Comparison of ENCODE assay signal across 1 cellular context in the genomic region with DNA sequence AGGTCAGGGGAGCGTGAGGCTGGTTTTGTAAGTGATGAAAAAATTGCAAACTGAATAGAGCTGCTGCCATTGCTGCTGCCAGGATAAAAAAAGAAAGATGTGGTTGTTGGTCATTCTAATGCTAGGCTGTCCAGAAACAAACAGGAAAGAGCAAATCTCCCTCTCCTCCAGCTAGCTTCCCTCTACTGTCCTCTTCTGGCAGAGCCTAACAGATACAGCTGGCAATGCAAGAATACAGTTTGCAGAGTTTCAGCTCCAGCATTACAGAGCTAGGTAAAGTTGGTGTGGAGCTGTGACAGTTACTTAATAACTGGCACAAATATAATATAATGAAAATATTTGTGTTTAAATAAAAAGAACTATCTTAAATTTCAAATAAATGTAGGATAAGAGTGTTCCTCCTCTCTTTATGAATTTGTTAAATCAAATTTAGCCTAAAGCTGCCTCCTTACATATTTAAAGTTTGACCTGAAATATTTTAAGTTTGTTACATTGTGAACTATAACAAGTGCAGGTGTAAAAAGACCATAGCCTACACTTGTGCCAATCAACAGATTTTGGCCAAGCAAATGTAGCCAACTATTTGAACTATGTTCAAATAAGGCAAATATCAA.
TF ChIP-seq lines count a peak whose summit lies in the region.

No MANE protein-coding gene starts in this region.

TF ChIP-seq in HCT116, 20 proteins besides CTCF, POLR2A, EP300 and RAD21:
- TF ChIP-seq, protein P1, sequence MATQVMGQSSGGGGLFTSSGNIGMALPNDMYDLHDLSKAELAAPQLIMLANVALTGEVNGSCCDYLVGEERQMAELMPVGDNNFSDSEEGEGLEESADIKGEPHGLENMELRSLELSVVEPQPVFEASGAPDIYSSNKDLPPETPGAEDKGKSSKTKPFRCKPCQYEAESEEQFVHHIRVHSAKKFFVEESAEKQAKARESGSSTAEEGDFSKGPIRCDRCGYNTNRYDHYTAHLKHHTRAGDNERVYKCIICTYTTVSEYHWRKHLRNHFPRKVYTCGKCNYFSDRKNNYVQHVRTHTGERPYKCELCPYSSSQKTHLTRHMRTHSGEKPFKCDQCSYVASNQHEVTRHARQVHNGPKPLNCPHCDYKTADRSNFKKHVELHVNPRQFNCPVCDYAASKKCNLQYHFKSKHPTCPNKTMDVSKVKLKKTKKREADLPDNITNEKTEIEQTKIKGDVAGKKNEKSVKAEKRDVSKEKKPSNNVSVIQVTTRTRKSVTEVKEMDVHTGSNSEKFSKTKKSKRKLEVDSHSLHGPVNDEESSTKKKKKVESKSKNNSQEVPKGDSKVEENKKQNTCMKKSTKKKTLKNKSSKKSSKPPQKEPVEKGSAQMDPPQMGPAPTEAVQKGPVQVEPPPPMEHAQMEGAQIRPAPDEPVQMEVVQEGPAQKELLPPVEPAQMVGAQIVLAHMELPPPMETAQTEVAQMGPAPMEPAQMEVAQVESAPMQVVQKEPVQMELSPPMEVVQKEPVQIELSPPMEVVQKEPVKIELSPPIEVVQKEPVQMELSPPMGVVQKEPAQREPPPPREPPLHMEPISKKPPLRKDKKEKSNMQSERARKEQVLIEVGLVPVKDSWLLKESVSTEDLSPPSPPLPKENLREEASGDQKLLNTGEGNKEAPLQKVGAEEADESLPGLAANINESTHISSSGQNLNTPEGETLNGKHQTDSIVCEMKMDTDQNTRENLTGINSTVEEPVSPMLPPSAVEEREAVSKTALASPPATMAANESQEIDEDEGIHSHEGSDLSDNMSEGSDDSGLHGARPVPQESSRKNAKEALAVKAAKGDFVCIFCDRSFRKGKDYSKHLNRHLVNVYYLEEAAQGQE (IDR thresholded peaks at IDR 0.05; ENCODE audit: low read depth): no peak
- TF ChIP-seq SRF (IDR thresholded peaks at IDR 0.05; ENCODE audit: low read depth): no peak
- TF ChIP-seq CBX3 (IDR thresholded peaks at IDR 0.05; ENCODE audit: low read depth): no peak
- no peak for TF ChIP-seq CEBPB (IDR thresholded peaks at IDR 0.05; ENCODE audit: low read depth)
- TF ChIP-seq TCF7L2 (IDR thresholded peaks at IDR 0.05; ENCODE audit: borderline replicate concordance, extremely low read depth, insufficient read depth, insufficient read length): no peak
- TF ChIP-seq FOSL1 (IDR thresholded peaks at IDR 0.05; ENCODE audit: low read depth): no peak
- TF ChIP-seq YY1 (IDR thresholded peaks at IDR 0.05; ENCODE audit: extremely low read depth, insufficient replicate concordance, low read depth, low read length): no peak
- TF ChIP-seq POLR2AphosphoS5 (IDR thresholded peaks at IDR 0.05; ENCODE audit: low read depth, low read length): no peak
- no peak for TF ChIP-seq ELF1 (IDR thresholded peaks at IDR 0.05; ENCODE audit: borderline replicate concordance, low read depth)
- TF ChIP-seq ZNF274 (IDR thresholded peaks at IDR 0.05; ENCODE audit: low read depth, low read length): no peak
- TF ChIP-seq, protein P2, sequence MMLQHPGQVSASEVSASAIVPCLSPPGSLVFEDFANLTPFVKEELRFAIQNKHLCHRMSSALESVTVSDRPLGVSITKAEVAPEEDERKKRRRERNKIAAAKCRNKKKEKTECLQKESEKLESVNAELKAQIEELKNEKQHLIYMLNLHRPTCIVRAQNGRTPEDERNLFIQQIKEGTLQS (IDR thresholded peaks at IDR 0.05): no peak
- no peak for TF ChIP-seq EZH2 (IDR thresholded peaks at IDR 0.05)
- no peak for TF ChIP-seq ZFX (IDR thresholded peaks at IDR 0.05)
- TF ChIP-seq SP1 (IDR thresholded peaks at IDR 0.05; ENCODE audit: low read depth): no peak
- no peak for TF ChIP-seq SIN3A (IDR thresholded peaks at IDR 0.05; ENCODE audit: low read depth)
- TF ChIP-seq, protein P3, sequence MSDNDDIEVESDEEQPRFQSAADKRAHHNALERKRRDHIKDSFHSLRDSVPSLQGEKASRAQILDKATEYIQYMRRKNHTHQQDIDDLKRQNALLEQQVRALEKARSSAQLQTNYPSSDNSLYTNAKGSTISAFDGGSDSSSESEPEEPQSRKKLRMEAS (IDR thresholded peaks at IDR 0.05): no peak
TF ChIP-seq in HCT116: peak in this region for 0.
